Comparison of ENCODE assay signal across 25 cellular contexts in the genomic region with DNA sequence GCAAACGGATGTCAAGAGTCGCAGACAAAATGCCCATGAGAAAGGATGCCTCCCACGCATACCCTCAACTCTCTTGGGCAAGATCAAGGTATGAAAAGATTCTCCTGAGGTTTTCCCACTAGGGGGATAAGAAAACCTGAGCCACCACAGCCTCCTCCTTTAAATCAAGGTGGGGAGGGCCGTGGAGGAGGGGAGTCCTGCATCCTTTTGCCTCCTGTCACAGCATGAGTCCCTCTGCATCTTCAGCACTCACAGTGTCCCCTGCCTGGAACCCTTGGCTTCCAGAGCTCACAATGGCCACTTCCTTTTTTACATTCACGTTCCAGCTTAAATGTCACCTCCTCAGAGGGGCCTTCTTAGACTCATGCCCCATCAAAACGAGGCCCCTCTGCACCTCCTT.
DNase-seq lines count a peak whose midpoint lies in the region; ATAC-seq, FAIRE-seq and TF ChIP-seq lines count a peak whose summit lies in the region.
"Had no signal": no experiment of that assay in that cellular context is flagged by ENCODE, and none has a peak within 500 bp of the region (broad histone marks: within the 10 kb centered on the region; RNA-seq: fewer than 3 reads in every experiment).

No MANE protein-coding gene starts in this region.

- no peaks in the 10 kb centered on the region for H3K79me1 ChIP-seq in H9 (ENCODE audit: insufficient read depth, low read depth, low read length, poor library complexity, severe bottlenecking)
- no peaks in the 10 kb centered on the region for H3K79me1 ChIP-seq in mesendoderm (ENCODE audit: low read length)

- TF ChIP-seq CTCF in H9 (conservative IDR thresholded peaks at IDR 0.05) (0 out of 3 replicates have a peak, but pooled peaks have one; percentile 22), K562 (IDR thresholded peaks at IDR 0.05 in 2 of 3, conservative IDR thresholded peaks at IDR 0.05 in 1 of 3; ENCODE audit: insufficient read depth in 2 of 3, low read depth in 1 of 3, low read length in 3 of 3) (no peak)

- H3K4me2 ChIP-seq in H9 (ENCODE audit: insufficient read depth, insufficient read length, low read length) (no peak overlapping the region), K562 (ENCODE audit: insufficient read depth, low read length) (no peak overlapping the region), mesendoderm (ENCODE audit: low read length) (no peak overlapping the region)
- H3K4me2 ChIP-seq: KMS-11 had no signal

- FAIRE-seq in K562 (lab: Jason Lieb, UNC) (no peak), RCC 7860 (lab: Jason Lieb, UNC) (no peak)
- FAIRE-seq: GM12892, GM19239, H54 had no signal

- in situ Hi-C loops in K562 (cut with MboI), result no loop called here

- peaks cover 6 to 23% (median 15%) of the 10 kb centered on the region in 3 experiments for H3K36me3 Mint-ChIP-seq in H9 (ENCODE audit: insufficient read depth in 1 of 3, low read depth in 3 of 3)
- H3K36me3 Mint-ChIP-seq: CD14-positive monocyte; CD8-positive, alpha-beta memory T cell; T-cell had no signal

- H4K5ac ChIP-seq in H9 (ENCODE audit: insufficient read length, low read depth, low read length), result no peak overlapping the region
- H4K5ac ChIP-seq in mesendoderm (ENCODE audit: low read length), result no peak overlapping the region

- no peak for TF ChIP-seq EP300 in K562 (IDR thresholded peaks at IDR 0.05; ENCODE audit: low read length)

- H3K9me1 ChIP-seq in K562 (ENCODE audit: control insufficient read depth, insufficient read depth, low read length), result no peaks in the 10 kb centered on the region

- H2BK120ac ChIP-seq in H9 (ENCODE audit: low read depth, low read length, poor library complexity, severe bottlenecking) (no peak overlapping the region), mesendoderm (ENCODE audit: low read depth, low read length) (no peak overlapping the region)

- H3K18ac ChIP-seq in H9 (ENCODE audit: insufficient read length, low read depth, low read length) (no peak overlapping the region), mesendoderm (ENCODE audit: low read length) (no peak overlapping the region)

- WGBS in H9 (ENCODE audit: extremely low coverage, insufficient read length, low lambda C conversion rate), result no CpG with 5 or more reads among the region's 6 CpGs
- 2% methylated on average over 6 of the region's 6 CpGs for WGBS in K562 (ENCODE audit: insufficient coverage, low coverage, missing lambda C conversion rate)
- no CpG with 5 or more reads among the region's 6 CpGs for WGBS in mesendoderm (ENCODE audit: extremely low coverage, insufficient coverage, low lambda C conversion rate)

- no peak overlapping the region for H3K4me3 Mint-ChIP-seq in H9
- H3K4me3 Mint-ChIP-seq: CD14-positive monocyte; CD8-positive, alpha-beta memory T cell; T-cell had no signal

- H3K27ac ChIP-seq in H9 (ENCODE audit: insufficient read length, low read depth, low read length), result no peak overlapping the region
- no peak overlapping the region for H3K27ac ChIP-seq in K562 (ENCODE audit: extremely low read depth, low read depth, low read length)
- no peak overlapping the region for H3K27ac ChIP-seq in mesendoderm (ENCODE audit: low read depth, low read length)
- H3K27ac ChIP-seq: KMS-11 had no signal

- no peak for TF ChIP-seq POLR2A in K562 (conservative IDR thresholded peaks at IDR 0.05)

- H4K8ac ChIP-seq in H9 (replicated peaks; ENCODE audit: insufficient read length, low read depth, low read length) (no peak overlapping the region), mesendoderm (ENCODE audit: low read depth, low read length) (no peak overlapping the region)

- H2BK5ac ChIP-seq in H9 (ENCODE audit: insufficient read length, low read length) (no peak overlapping the region), mesendoderm (ENCODE audit: low read length) (no peak overlapping the region)

- H3K9me3 Mint-ChIP-seq in H9, result peaks cover 0 to 4% of the 10 kb centered on the region in 2 experiments; a peak in 1 of 5 replicates
- H3K9me3 Mint-ChIP-seq: CD14-positive monocyte, T-cell had no signal

- H3K4me3 ChIP-seq in K562, result no peak overlapping the region
- H3K4me3 ChIP-seq in mesendoderm (ENCODE audit: low read length), result no peak overlapping the region

- DNase-seq in H9, result no peak
- DNase-seq in K562 (ENCODE audit: extremely low read depth in 1 of 4, low spot score in 3 of 4), result no peak
- DNase-seq in mesendoderm, result peak; percentile 44
- DNase-seq in RCC 7860 (ENCODE audit: low spot score), result no peak
- DNase-seq in DMS153 treated with DMSO at 0.1 percent for 48 hours (lab: John Stamatoyannopoulos, UW; ENCODE audit: unreplicated experiment), result no peak
- DNase-seq: CD8-positive, alpha-beta memory T cell; DMS 273 treated with DMSO at 0.1 percent for 48 hours; DND-41; IMR-90; NCI-H1092 treated with DMSO at 0.1 percent for 48 hours; NCI-H146; NCI-H2029; NCI-H446; NCI-H524 treated with DMSO at 0.1 percent for 48 hours; NCI-H774; PC-3; SHP77; T-cell had no signal

- intact Hi-C loops in K562 (cut with micrococcal nuclease), result no loop called here

- H2AK5ac ChIP-seq in H9 (ENCODE audit: insufficient read length, low read length) (no peak overlapping the region), mesendoderm (ENCODE audit: low read length) (no peak overlapping the region)

- H2BK15ac ChIP-seq in H9 (ENCODE audit: low read depth, low read length) (no peak overlapping the region), mesendoderm (replicated peaks; ENCODE audit: low read depth) (no peak overlapping the region)

- no peak overlapping the region for H3K14ac ChIP-seq in H9 (ENCODE audit: insufficient read depth, low read length)

- no peaks in the 10 kb centered on the region for H4K20me1 ChIP-seq in H9 (ENCODE audit: control insufficient read depth, insufficient read depth, insufficient read length)
- no peaks in the 10 kb centered on the region for H4K20me1 ChIP-seq in K562 (replicated peaks; ENCODE audit: control insufficient read depth, insufficient read depth, low read length)

- H4K91ac ChIP-seq in H9 (ENCODE audit: insufficient read length, low read depth, low read length), result no peak overlapping the region

- peak overlapping the region; percentile 30 to 89 (median 36); a peak in 2 of 7 replicates for H3K27ac Mint-ChIP-seq in H9
- H3K27ac Mint-ChIP-seq: CD14-positive monocyte; CD8-positive, alpha-beta memory T cell; T-cell had no signal

- TF ChIP-seq RAD21 in K562 (CRISPR knock-in tag; conservative IDR thresholded peaks at IDR 0.05 in 1 of 2, IDR thresholded peaks at IDR 0.05 in 1 of 2), result no peak

- H3K23ac ChIP-seq in H9 (ENCODE audit: insufficient read length, low read depth, low read length) (no peak overlapping the region), mesendoderm (ENCODE audit: low read length) (no peak overlapping the region)

- CTCF ChIA-PET in K562 (lab: Yijun Ruan, JAX; ENCODE audit: low intra/inter-chr PET ratio), result no interaction called here

- H3K27me3 ChIP-seq in H9 (ENCODE audit: insufficient read depth, low read length) (no peaks in the 10 kb centered on the region), K562 (ENCODE audit: control insufficient read depth in 2 of 2, insufficient read depth in 2 of 2, low read length in 2 of 2) (peaks cover 2 to 26% of the 10 kb centered on the region in 2 experiments; a peak in 3 of 5 replicates), mesendoderm (ENCODE audit: insufficient read depth, low read length, poor library complexity) (no peaks in the 10 kb centered on the region)

- H3K9ac ChIP-seq in H9 (ENCODE audit: extremely low read depth, insufficient read length, low read length) (no peak overlapping the region), K562 (ENCODE audit: insufficient read depth in 1 of 2, low read depth in 2 of 2, low read length in 2 of 2) (no peak overlapping the region), mesendoderm (ENCODE audit: low read length) (no peak overlapping the region)
- H3K9ac ChIP-seq: KMS-11 had no signal

- H3K23me2 ChIP-seq in H9 (ENCODE audit: insufficient read length, low read depth, low read length, poor library complexity, severe bottlenecking), result no peaks in the 10 kb centered on the region

- H2AFZ ChIP-seq in H9 (ENCODE audit: low read length) (no peak overlapping the region), K562 (ENCODE audit: low read depth, low read length) (no peak overlapping the region)

- no peaks in the 10 kb centered on the region for H3K27me3 Mint-ChIP-seq in H9 (ENCODE audit: low read depth)

- H2BK12ac ChIP-seq in H9 (ENCODE audit: insufficient read length, low read depth, low read length), result no peak overlapping the region

- no peak overlapping the region for H3K4ac ChIP-seq in H9 (ENCODE audit: low read depth, low read length)
- no peak overlapping the region for H3K4ac ChIP-seq in mesendoderm (ENCODE audit: low read depth, low read length)

- peaks cover 5% of the 10 kb centered on the region; the same call in 1 of the 2 replicates for H3K4me1 ChIP-seq in H9 (ENCODE audit: insufficient read depth, low read length)
- H3K4me1 ChIP-seq in K562 (replicated peaks in 1 of 2; ENCODE audit: control insufficient read depth in 2 of 2, insufficient read depth in 2 of 2, low read length in 2 of 2), result no peaks in the 10 kb centered on the region
- H3K4me1 ChIP-seq in mesendoderm (ENCODE audit: control insufficient read depth, low read depth, low read length), result no peaks in the 10 kb centered on the region

- H3K4me1 Mint-ChIP-seq in H9, result peaks cover 47 to 50% of the 10 kb centered on the region in 2 experiments
- H3K4me1 Mint-ChIP-seq: CD14-positive monocyte; CD8-positive, alpha-beta memory T cell; T-cell had no signal

- no peak overlapping the region for H3T11ph ChIP-seq in H9 (ENCODE audit: low read length)

- H3K36me3 ChIP-seq in K562 (ENCODE audit: control insufficient read depth, insufficient read depth, low read length) (no peaks in the 10 kb centered on the region), mesendoderm (ENCODE audit: control insufficient read depth, insufficient read depth, low read length) (no peaks in the 10 kb centered on the region)

- H3K9me3 ChIP-seq in H9 (ENCODE audit: control insufficient read depth, low read depth, low read length), result no peaks in the 10 kb centered on the region
- no peaks in the 10 kb centered on the region for H3K9me3 ChIP-seq in K562 (replicated peaks; ENCODE audit: control insufficient read depth, insufficient read depth, low read depth, low read length)

- no peak overlapping the region for H2BK20ac ChIP-seq in H9 (ENCODE audit: low read depth, low read length, poor library complexity, severe bottlenecking)

- ATAC-seq in K562 (no peak), HG03097 (IDR thresholded peaks at IDR 0.05; ENCODE audit: low FRiP score, unreplicated experiment) (no peak), HG02938 (IDR thresholded peaks at IDR 0.05; ENCODE audit: unreplicated experiment) (no peak)
- ATAC-seq: PC-3, T-cell had no signal

- H3K79me2 ChIP-seq in H9 (ENCODE audit: insufficient read depth, low read length), result no peaks in the 10 kb centered on the region
- no peaks in the 10 kb centered on the region for H3K79me2 ChIP-seq in K562 (ENCODE audit: control insufficient read depth, insufficient read depth, low read length)
- no peaks in the 10 kb centered on the region for H3K79me2 ChIP-seq in mesendoderm (ENCODE audit: control insufficient read depth, insufficient read depth, low read length)

- H3K56ac ChIP-seq in H9 (ENCODE audit: insufficient read length, low read depth, low read length) (no peak overlapping the region), mesendoderm (ENCODE audit: low read length) (no peak overlapping the region)

- POLR2A ChIA-PET in K562 (lab: Yijun Ruan, JAX), result no interaction called here

- BruUV-seq in K562 (replicated peaks; lab: Mats Ljungman, UMichigan), result no TSS peak

TF ChIP-seq in K562, 482 proteins besides CTCF, POLR2A, EP300 and RAD21 (continues in another document):
- TF ChIP-seq MCM7 (IDR thresholded peaks at IDR 0.05), result no peak
